Comparison of ENCODE assay signal across 7 cellular contexts in genomic region chr1:121550817-121551216, GRCh38.
A peak's percentile ranks its signal among the peaks of the same experiment; 100 is the strongest.
DNase-seq lines count a peak whose midpoint lies in the region; ATAC-seq, FAIRE-seq and TF ChIP-seq lines count a peak whose summit lies in the region.
"Not testable (repeated sequence)": the region's sequence is repeated elsewhere in the genome, so short reads cannot be mapped to it uniquely, and the experiment has no call there.

No MANE protein-coding gene starts in this region.

- intact Hi-C loops in CD4-positive, alpha-beta memory T cell (cut with micrococcal nuclease) = loop anchor here (1.0 to 5.0 kb wide), 2 partner anchors 32 to 36 kb away; no protein-coding TSS in a partner anchor
- intact Hi-C loops in activated CD4-positive, alpha-beta memory T cell treated with anti-CD3 and anti-CD28 coated beads for 36 hours (cut with micrococcal nuclease); K562 (cut with micrococcal nuclease): not testable (repeated sequence)
- intact Hi-C loops in naive thymus-derived CD4-positive, alpha-beta T cell (cut with micrococcal nuclease) = loop anchor here (1.0 to 5.0 kb wide), 4 partner anchors 8 to 104 kb away; no protein-coding TSS in a partner anchor

- POLR2A ChIA-PET in CD4-positive, alpha-beta memory T cell (lab: Charles Lee; ENCODE audit: partially characterized antibody) = interaction anchor here (0.6 to 5.1 kb wide), 6 partner anchors 12 to 52 kb away, joined by 3 to 41 read pairs (median 6); no protein-coding TSS in a partner anchor
- POLR2A ChIA-PET in T-cell (lab: Charles Lee) = interaction anchor here in 1 of 2 donors (0.6 kb wide), 1 partner anchor 19 kb away, joined by 3 read pairs; no protein-coding TSS in a partner anchor
- POLR2A ChIA-PET in activated CD4-positive, alpha-beta memory T cell treated with anti-CD3 and anti-CD28 coated beads for 36 hours (lab: Charles Lee); K562 (lab: Yijun Ruan, JAX): not testable (repeated sequence)
- POLR2A ChIA-PET in naive thymus-derived CD4-positive, alpha-beta T cell (lab: Charles Lee) = interaction anchor here (1.5 to 3.4 kb wide), 2 partner anchors 32 to 35 kb away, joined by 3 to 25 read pairs; no protein-coding TSS in a partner anchor

- H3K4me1 ChIP-seq in CD4-positive, alpha-beta memory T cell (ENCODE audit: insufficient read depth, low read length) = peaks cover 61% of the 10 kb centered on the region
- not testable (repeated sequence) for H3K4me1 ChIP-seq in K562 (replicated peaks in 1 of 2; ENCODE audit: control insufficient read depth in 2 of 2, insufficient read depth in 2 of 2, low read length in 2 of 2)
- H3K4me1 ChIP-seq in naive thymus-derived CD4-positive, alpha-beta T cell (ENCODE audit: control insufficient read depth in 2 of 2, insufficient read depth in 2 of 2, low read length in 2 of 2) = peaks cover 26 to 39% of the 10 kb centered on the region in 2 donors

- not testable (repeated sequence) for H2AFZ ChIP-seq in K562 (ENCODE audit: low read depth, low read length)

- not testable (repeated sequence) for H3K79me2 ChIP-seq in K562 (ENCODE audit: control insufficient read depth, insufficient read depth, low read length)

- not testable (repeated sequence) for H3K9me1 ChIP-seq in K562 (ENCODE audit: control insufficient read depth, insufficient read depth, low read length)

- BruUV-seq in K562 (replicated peaks; lab: Mats Ljungman, UMichigan) = not testable (repeated sequence)

- H3K27ac ChIP-seq in CD4-positive, alpha-beta memory T cell (ENCODE audit: low read depth, low read length); K562 (ENCODE audit: extremely low read depth, low read depth, low read length): not testable (repeated sequence)
- peak overlapping the region; percentile 69 for H3K27ac ChIP-seq in naive thymus-derived CD4-positive, alpha-beta T cell (ENCODE audit: low read depth, low read length)

- H3K27ac Mint-ChIP-seq in CD4-positive, alpha-beta memory T cell = peak overlapping the region; percentile 48 to 92 (median 76)
- H3K27ac Mint-ChIP-seq in T-cell = peak overlapping the region; percentile 92 to 94
- H3K27ac Mint-ChIP-seq in activated CD4-positive, alpha-beta memory T cell treated with anti-CD3 and anti-CD28 coated beads for 36 hours = not testable (repeated sequence)
- peak overlapping the region; percentile 56 to 96 (median 84) for H3K27ac Mint-ChIP-seq in naive thymus-derived CD4-positive, alpha-beta T cell

- H3K27me3 ChIP-seq in CD4-positive, alpha-beta memory T cell (ENCODE audit: insufficient read depth, low read length); K562 (ENCODE audit: control insufficient read depth in 2 of 2, insufficient read depth in 2 of 2, low read length in 2 of 2); naive thymus-derived CD4-positive, alpha-beta T cell (ENCODE audit: control insufficient read depth in 2 of 2, insufficient read depth in 2 of 2, low read length in 2 of 2): not testable (repeated sequence)

- H3K4me2 ChIP-seq in K562 (ENCODE audit: insufficient read depth, low read length) = not testable (repeated sequence)

- H3K9me3 ChIP-seq in CD4-positive, alpha-beta memory T cell (ENCODE audit: control insufficient read depth in 1 of 2, low read length in 2 of 2); K562 (replicated peaks; ENCODE audit: control insufficient read depth, insufficient read depth, low read depth, low read length); naive thymus-derived CD4-positive, alpha-beta T cell (ENCODE audit: control insufficient read depth in 2 of 3, low read length in 3 of 3): not testable (repeated sequence)

- not testable (repeated sequence) for TF ChIP-seq CTCF in K562 (IDR thresholded peaks at IDR 0.05 in 2 of 3, conservative IDR thresholded peaks at IDR 0.05 in 1 of 3; ENCODE audit: insufficient read depth in 2 of 3, low read depth in 1 of 3, low read length in 3 of 3)

- WGBS in K562 (ENCODE audit: insufficient coverage, low coverage, missing lambda C conversion rate) = 0% methylated on average over 3 of the region's 3 CpGs

- not testable (repeated sequence) for H3K9me3 Mint-ChIP-seq in CD4-positive, alpha-beta memory T cell; T-cell; activated CD4-positive, alpha-beta memory T cell treated with anti-CD3 and anti-CD28 coated beads for 36 hours; naive thymus-derived CD4-positive, alpha-beta T cell

- CTCF ChIA-PET in CD4-positive, alpha-beta memory T cell (lab: Charles Lee; ENCODE audit: partially characterized antibody) = interaction anchor here (1.1 to 2.9 kb wide), 4 partner anchors 32 to 105 kb away, joined by 3 to 16 read pairs (median 3); no protein-coding TSS in a partner anchor
- CTCF ChIA-PET in T-cell (lab: Charles Lee) = interaction anchor here in 1 of 2 donors (1.3 to 1.4 kb wide), 2 partner anchors 31 to 34 kb away, joined by 5 to 6 read pairs; no protein-coding TSS in a partner anchor
- CTCF ChIA-PET in activated CD4-positive, alpha-beta memory T cell treated with anti-CD3 and anti-CD28 coated beads for 36 hours (lab: Charles Lee); K562 (lab: Yijun Ruan, JAX; ENCODE audit: low intra/inter-chr PET ratio); naive thymus-derived CD4-positive, alpha-beta T cell (lab: Charles Lee): not testable (repeated sequence)

- not testable (repeated sequence) for TF ChIP-seq RAD21 in K562 (CRISPR knock-in tag; conservative IDR thresholded peaks at IDR 0.05 in 1 of 2, IDR thresholded peaks at IDR 0.05 in 1 of 2)

- not testable (repeated sequence) for H3K4me3 ChIP-seq in CD4-positive, alpha-beta memory T cell (ENCODE audit: low read length in 2 of 2); K562; naive thymus-derived CD4-positive, alpha-beta T cell (ENCODE audit: low read length)

- not testable (repeated sequence) for H3K27me3 Mint-ChIP-seq in CD4-positive, alpha-beta memory T cell; T-cell; activated CD4-positive, alpha-beta memory T cell treated with anti-CD3 and anti-CD28 coated beads for 36 hours; naive thymus-derived CD4-positive, alpha-beta T cell

- ATAC-seq in T-cell (replicated peaks in 1 of 4) = peak in 1 of 4 experiments; percentile 5
- not testable (repeated sequence) for ATAC-seq in K562; naive thymus-derived CD4-positive, alpha-beta T cell

- not testable (repeated sequence) for H4K20me1 ChIP-seq in K562 (replicated peaks; ENCODE audit: control insufficient read depth, insufficient read depth, low read length)

- H3K9ac ChIP-seq in K562 (ENCODE audit: insufficient read depth in 1 of 2, low read depth in 2 of 2, low read length in 2 of 2) = not testable (repeated sequence)

- not testable (repeated sequence) for TF ChIP-seq EP300 in K562 (IDR thresholded peaks at IDR 0.05; ENCODE audit: low read length)

- not testable (repeated sequence) for TF ChIP-seq POLR2A in K562 (conservative IDR thresholded peaks at IDR 0.05)

- DNase-seq in CD4-positive, alpha-beta memory T cell; HTR-8/SVneo (ENCODE audit: insufficient read length, low spot score); T-cell; K562 (ENCODE audit: extremely low read depth in 1 of 4, low spot score in 3 of 4); naive thymus-derived CD4-positive, alpha-beta T cell: not testable (repeated sequence)
- DNase-seq in MV-4-11 (lab: John Stamatoyannopoulos, UW) = peak; percentile 8
- peak; percentile 16 for DNase-seq in activated CD4-positive, alpha-beta memory T cell treated with anti-CD3 and anti-CD28 coated beads for 36 hours

- in situ Hi-C loops in K562 (cut with MboI) = not testable (repeated sequence)

- peak overlapping the region in 6 of 8 donors; percentile 27 to 72 (median 59) for H3K4me3 Mint-ChIP-seq in CD4-positive, alpha-beta memory T cell
- H3K4me3 Mint-ChIP-seq in T-cell = peak overlapping the region in 2 of 3 donors; percentile 18 to 55
- H3K4me3 Mint-ChIP-seq in activated CD4-positive, alpha-beta memory T cell treated with anti-CD3 and anti-CD28 coated beads for 36 hours = not testable (repeated sequence)
- peak overlapping the region in 8 of 10 donors; percentile 37 to 65 (median 60) for H3K4me3 Mint-ChIP-seq in naive thymus-derived CD4-positive, alpha-beta T cell

- peak; percentile 68 for FAIRE-seq in HTR-8/SVneo (lab: Jason Lieb, UNC)
- FAIRE-seq in K562 (lab: Jason Lieb, UNC) = not testable (repeated sequence)

- peaks cover 59 to 91% (median 72%) of the 10 kb centered on the region in 4 donors for H3K4me1 Mint-ChIP-seq in CD4-positive, alpha-beta memory T cell
- H3K4me1 Mint-ChIP-seq in T-cell = peaks cover 72 to 76% (median 74%) of the 10 kb centered on the region in 3 donors
- peaks cover 47% of the 10 kb centered on the region for H3K4me1 Mint-ChIP-seq in activated CD4-positive, alpha-beta memory T cell treated with anti-CD3 and anti-CD28 coated beads for 36 hours (ENCODE audit: low read depth)
- peaks cover 33 to 92% (median 74%) of the 10 kb centered on the region in 7 donors for H3K4me1 Mint-ChIP-seq in naive thymus-derived CD4-positive, alpha-beta T cell

- H3K36me3 Mint-ChIP-seq in CD4-positive, alpha-beta memory T cell; T-cell; activated CD4-positive, alpha-beta memory T cell treated with anti-CD3 and anti-CD28 coated beads for 36 hours: not testable (repeated sequence)
- H3K36me3 Mint-ChIP-seq in naive thymus-derived CD4-positive, alpha-beta T cell = peaks cover 0 to 31% (median 7%) of the 10 kb centered on the region in 5 donors

- H3K36me3 ChIP-seq in CD4-positive, alpha-beta memory T cell (ENCODE audit: insufficient read depth, low read length); K562 (ENCODE audit: control insufficient read depth, insufficient read depth, low read length); naive thymus-derived CD4-positive, alpha-beta T cell (ENCODE audit: control insufficient read depth in 2 of 3, insufficient read depth in 3 of 3, low read length in 3 of 3): not testable (repeated sequence)
